Comparison of ENCODE assay signal across 1 cellular context in genomic region chr9:79362100-79363081, GRCh38.
TF ChIP-seq lines count a peak whose summit lies in the region.

No MANE protein-coding gene starts in this region.

TF ChIP-seq in GM23338, 12 proteins besides CTCF, POLR2A, EP300 and RAD21 (continued from another document):
- no peak for TF ChIP-seq REST (IDR thresholded peaks at IDR 0.05; ENCODE audit: unreplicated experiment)
- TF ChIP-seq EZH2 (IDR thresholded peaks at IDR 0.05; ENCODE audit: low read depth, unreplicated experiment) = no peak
